In the genomic region with DNA sequence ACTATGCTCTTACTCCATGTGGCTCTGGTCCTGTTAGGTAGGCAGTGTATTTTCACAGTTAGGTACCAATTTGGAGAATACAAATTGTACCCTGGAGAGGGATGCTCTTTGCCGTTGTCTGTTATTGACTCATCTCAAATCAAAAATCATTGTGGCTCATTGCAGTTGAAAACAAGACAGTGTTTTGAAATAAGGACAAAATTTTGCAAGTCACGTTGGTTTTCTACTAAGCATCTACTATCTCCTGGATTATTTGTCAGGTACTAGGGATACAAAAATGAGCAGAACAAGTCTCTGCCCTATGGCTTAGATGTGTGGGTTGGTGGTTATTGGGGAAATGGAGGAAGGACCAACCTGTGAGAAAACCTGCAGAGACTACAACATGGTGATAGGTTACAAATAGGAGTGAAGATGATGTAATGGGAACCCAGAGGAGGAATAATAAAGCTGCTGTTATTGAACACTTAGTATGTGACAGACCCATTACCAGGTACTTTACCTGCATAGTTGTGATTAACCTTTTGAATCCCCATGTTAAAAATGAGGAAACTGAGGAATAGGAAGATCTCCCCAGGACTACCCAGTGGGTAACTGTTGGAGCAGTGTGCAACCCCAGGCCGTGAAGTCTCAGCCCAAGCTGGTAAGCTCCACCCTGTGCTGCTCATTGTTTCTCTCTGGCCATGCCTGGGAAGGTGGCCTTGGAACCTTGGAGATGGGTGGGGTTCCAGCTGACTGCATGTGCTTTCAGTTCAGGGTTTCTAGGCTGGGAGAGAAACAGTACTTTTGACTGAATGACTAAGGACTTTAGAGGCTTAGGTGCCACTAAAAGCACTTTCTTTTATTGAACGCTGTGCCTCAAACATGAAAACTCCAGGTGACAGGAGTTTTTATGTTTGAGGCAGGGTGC, we compare ENCODE assay signal across 1 cellular context.
TF ChIP-seq lines count a peak whose summit lies in the region.

No MANE protein-coding gene starts in this region.

TF ChIP-seq in HepG2, 621 proteins besides CTCF, POLR2A, EP300 and RAD21 (continued from another document and continues in another):
- no peak for TF ChIP-seq ZNF570 (CRISPR knock-in tag; IDR thresholded peaks at IDR 0.05; ENCODE audit: borderline replicate concordance)
- no peak for TF ChIP-seq JARID2 (CRISPR knock-in tag; IDR thresholded peaks at IDR 0.05; ENCODE audit: insufficient replicate concordance)
- TF ChIP-seq, protein P1, sequence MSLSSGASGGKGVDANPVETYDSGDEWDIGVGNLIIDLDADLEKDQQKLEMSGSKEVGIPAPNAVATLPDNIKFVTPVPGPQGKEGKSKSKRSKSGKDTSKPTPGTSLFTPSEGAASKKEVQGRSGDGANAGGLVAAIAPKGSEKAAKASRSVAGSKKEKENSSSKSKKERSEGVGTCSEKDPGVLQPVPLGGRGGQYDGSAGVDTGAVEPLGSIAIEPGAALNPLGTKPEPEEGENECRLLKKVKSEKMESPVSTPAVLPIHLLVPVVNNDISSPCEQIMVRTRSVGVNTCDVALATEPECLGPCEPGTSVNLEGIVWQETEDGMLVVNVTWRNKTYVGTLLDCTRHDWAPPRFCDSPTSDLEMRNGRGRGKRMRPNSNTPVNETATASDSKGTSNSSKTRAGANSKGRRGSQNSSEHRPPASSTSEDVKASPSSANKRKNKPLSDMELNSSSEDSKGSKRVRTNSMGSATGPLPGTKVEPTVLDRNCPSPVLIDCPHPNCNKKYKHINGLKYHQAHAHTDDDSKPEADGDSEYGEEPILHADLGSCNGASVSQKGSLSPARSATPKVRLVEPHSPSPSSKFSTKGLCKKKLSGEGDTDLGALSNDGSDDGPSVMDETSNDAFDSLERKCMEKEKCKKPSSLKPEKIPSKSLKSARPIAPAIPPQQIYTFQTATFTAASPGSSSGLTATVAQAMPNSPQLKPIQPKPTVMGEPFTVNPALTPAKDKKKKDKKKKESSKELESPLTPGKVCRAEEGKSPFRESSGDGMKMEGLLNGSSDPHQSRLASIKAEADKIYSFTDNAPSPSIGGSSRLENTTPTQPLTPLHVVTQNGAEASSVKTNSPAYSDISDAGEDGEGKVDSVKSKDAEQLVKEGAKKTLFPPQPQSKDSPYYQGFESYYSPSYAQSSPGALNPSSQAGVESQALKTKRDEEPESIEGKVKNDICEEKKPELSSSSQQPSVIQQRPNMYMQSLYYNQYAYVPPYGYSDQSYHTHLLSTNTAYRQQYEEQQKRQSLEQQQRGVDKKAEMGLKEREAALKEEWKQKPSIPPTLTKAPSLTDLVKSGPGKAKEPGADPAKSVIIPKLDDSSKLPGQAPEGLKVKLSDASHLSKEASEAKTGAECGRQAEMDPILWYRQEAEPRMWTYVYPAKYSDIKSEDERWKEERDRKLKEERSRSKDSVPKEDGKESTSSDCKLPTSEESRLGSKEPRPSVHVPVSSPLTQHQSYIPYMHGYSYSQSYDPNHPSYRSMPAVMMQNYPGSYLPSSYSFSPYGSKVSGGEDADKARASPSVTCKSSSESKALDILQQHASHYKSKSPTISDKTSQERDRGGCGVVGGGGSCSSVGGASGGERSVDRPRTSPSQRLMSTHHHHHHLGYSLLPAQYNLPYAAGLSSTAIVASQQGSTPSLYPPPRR (CRISPR knock-in tag; IDR thresholded peaks at IDR 0.05; ENCODE audit: borderline replicate concordance): 0 out of 2 replicates have a peak, but pooled peaks have one; percentile 22
- no peak for TF ChIP-seq ZNF10 (CRISPR knock-in tag; IDR thresholded peaks at IDR 0.05; ENCODE audit: borderline replicate concordance, low read depth)
- TF ChIP-seq ATF7 (IDR thresholded peaks at IDR 0.05): peak; percentile 36; the same call in 1 of the 2 replicates
- no peak for TF ChIP-seq ATF7 (CRISPR knock-in tag; IDR thresholded peaks at IDR 0.05)
- TF ChIP-seq MED1 (CRISPR knock-in tag; IDR thresholded peaks at IDR 0.05): peak; percentile 60; the same call in 1 of the 2 replicates
- TF ChIP-seq, protein P2, sequence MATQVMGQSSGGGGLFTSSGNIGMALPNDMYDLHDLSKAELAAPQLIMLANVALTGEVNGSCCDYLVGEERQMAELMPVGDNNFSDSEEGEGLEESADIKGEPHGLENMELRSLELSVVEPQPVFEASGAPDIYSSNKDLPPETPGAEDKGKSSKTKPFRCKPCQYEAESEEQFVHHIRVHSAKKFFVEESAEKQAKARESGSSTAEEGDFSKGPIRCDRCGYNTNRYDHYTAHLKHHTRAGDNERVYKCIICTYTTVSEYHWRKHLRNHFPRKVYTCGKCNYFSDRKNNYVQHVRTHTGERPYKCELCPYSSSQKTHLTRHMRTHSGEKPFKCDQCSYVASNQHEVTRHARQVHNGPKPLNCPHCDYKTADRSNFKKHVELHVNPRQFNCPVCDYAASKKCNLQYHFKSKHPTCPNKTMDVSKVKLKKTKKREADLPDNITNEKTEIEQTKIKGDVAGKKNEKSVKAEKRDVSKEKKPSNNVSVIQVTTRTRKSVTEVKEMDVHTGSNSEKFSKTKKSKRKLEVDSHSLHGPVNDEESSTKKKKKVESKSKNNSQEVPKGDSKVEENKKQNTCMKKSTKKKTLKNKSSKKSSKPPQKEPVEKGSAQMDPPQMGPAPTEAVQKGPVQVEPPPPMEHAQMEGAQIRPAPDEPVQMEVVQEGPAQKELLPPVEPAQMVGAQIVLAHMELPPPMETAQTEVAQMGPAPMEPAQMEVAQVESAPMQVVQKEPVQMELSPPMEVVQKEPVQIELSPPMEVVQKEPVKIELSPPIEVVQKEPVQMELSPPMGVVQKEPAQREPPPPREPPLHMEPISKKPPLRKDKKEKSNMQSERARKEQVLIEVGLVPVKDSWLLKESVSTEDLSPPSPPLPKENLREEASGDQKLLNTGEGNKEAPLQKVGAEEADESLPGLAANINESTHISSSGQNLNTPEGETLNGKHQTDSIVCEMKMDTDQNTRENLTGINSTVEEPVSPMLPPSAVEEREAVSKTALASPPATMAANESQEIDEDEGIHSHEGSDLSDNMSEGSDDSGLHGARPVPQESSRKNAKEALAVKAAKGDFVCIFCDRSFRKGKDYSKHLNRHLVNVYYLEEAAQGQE (IDR thresholded peaks at IDR 0.05; ENCODE audit: borderline replicate concordance in 1 of 2, low read depth in 1 of 2, low read length in 2 of 2): peak in 1 of 2 experiments; percentile 17; a peak in 1 of 4 replicates
- no peak; the same call in 1 of the 2 replicates for TF ChIP-seq DPF2 (CRISPR knock-in tag; IDR thresholded peaks at IDR 0.05; ENCODE audit: borderline replicate concordance, low read depth)
- no peak for TF ChIP-seq ZBTB38 (CRISPR knock-in tag; IDR thresholded peaks at IDR 0.05)
- TF ChIP-seq FOXK1 (CRISPR knock-in tag; IDR thresholded peaks at IDR 0.05; ENCODE audit: borderline replicate concordance, low read depth): no peak
- TF ChIP-seq, protein P3, sequence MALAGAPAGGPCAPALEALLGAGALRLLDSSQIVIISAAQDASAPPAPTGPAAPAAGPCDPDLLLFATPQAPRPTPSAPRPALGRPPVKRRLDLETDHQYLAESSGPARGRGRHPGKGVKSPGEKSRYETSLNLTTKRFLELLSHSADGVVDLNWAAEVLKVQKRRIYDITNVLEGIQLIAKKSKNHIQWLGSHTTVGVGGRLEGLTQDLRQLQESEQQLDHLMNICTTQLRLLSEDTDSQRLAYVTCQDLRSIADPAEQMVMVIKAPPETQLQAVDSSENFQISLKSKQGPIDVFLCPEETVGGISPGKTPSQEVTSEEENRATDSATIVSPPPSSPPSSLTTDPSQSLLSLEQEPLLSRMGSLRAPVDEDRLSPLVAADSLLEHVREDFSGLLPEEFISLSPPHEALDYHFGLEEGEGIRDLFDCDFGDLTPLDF (CRISPR knock-in tag; IDR thresholded peaks at IDR 0.05): no peak
- no peak for TF ChIP-seq ADNP (CRISPR knock-in tag; IDR thresholded peaks at IDR 0.05)
- TF ChIP-seq ZNF678 (CRISPR knock-in tag; IDR thresholded peaks at IDR 0.05): no peak
- TF ChIP-seq ATAD3A (CRISPR knock-in tag; IDR thresholded peaks at IDR 0.05): no peak
- TF ChIP-seq HIVEP1 (CRISPR knock-in tag; IDR thresholded peaks at IDR 0.05): no peak
- no peak for TF ChIP-seq SAFB2 (CRISPR knock-in tag; IDR thresholded peaks at IDR 0.05; ENCODE audit: borderline replicate concordance, low read depth)
- TF ChIP-seq, protein P4, sequence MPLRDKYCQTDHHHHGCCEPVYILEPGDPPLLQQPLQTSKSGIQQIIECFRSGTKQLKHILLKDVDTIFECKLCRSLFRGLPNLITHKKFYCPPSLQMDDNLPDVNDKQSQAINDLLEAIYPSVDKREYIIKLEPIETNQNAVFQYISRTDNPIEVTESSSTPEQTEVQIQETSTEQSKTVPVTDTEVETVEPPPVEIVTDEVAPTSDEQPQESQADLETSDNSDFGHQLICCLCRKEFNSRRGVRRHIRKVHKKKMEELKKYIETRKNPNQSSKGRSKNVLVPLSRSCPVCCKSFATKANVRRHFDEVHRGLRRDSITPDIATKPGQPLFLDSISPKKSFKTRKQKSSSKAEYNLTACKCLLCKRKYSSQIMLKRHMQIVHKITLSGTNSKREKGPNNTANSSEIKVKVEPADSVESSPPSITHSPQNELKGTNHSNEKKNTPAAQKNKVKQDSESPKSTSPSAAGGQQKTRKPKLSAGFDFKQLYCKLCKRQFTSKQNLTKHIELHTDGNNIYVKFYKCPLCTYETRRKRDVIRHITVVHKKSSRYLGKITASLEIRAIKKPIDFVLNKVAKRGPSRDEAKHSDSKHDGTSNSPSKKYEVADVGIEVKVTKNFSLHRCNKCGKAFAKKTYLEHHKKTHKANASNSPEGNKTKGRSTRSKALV (CRISPR knock-in tag; IDR thresholded peaks at IDR 0.05): no peak
- TF ChIP-seq, protein P5, sequence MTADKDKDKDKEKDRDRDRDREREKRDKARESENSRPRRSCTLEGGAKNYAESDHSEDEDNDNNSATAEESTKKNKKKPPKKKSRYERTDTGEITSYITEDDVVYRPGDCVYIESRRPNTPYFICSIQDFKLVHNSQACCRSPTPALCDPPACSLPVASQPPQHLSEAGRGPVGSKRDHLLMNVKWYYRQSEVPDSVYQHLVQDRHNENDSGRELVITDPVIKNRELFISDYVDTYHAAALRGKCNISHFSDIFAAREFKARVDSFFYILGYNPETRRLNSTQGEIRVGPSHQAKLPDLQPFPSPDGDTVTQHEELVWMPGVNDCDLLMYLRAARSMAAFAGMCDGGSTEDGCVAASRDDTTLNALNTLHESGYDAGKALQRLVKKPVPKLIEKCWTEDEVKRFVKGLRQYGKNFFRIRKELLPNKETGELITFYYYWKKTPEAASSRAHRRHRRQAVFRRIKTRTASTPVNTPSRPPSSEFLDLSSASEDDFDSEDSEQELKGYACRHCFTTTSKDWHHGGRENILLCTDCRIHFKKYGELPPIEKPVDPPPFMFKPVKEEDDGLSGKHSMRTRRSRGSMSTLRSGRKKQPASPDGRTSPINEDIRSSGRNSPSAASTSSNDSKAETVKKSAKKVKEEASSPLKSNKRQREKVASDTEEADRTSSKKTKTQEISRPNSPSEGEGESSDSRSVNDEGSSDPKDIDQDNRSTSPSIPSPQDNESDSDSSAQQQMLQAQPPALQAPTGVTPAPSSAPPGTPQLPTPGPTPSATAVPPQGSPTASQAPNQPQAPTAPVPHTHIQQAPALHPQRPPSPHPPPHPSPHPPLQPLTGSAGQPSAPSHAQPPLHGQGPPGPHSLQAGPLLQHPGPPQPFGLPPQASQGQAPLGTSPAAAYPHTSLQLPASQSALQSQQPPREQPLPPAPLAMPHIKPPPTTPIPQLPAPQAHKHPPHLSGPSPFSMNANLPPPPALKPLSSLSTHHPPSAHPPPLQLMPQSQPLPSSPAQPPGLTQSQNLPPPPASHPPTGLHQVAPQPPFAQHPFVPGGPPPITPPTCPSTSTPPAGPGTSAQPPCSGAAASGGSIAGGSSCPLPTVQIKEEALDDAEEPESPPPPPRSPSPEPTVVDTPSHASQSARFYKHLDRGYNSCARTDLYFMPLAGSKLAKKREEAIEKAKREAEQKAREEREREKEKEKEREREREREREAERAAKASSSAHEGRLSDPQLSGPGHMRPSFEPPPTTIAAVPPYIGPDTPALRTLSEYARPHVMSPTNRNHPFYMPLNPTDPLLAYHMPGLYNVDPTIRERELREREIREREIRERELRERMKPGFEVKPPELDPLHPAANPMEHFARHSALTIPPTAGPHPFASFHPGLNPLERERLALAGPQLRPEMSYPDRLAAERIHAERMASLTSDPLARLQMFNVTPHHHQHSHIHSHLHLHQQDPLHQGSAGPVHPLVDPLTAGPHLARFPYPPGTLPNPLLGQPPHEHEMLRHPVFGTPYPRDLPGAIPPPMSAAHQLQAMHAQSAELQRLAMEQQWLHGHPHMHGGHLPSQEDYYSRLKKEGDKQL (CRISPR knock-in tag; IDR thresholded peaks at IDR 0.05; ENCODE audit: low read depth): no peak
- TF ChIP-seq YY1 (IDR thresholded peaks at IDR 0.05; ENCODE audit: insufficient read depth, insufficient replicate concordance, low read depth, low read length): no peak
- TF ChIP-seq AKAP8 (CRISPR knock-in tag; IDR thresholded peaks at IDR 0.05): no peak
- TF ChIP-seq ZNF713 (CRISPR knock-in tag; IDR thresholded peaks at IDR 0.05): no peak
- TF ChIP-seq TAF1 (CRISPR knock-in tag; IDR thresholded peaks at IDR 0.05): no peak
- no peak for TF ChIP-seq FOXC1 (CRISPR knock-in tag; IDR thresholded peaks at IDR 0.05; ENCODE audit: borderline replicate concordance)
- no peak for TF ChIP-seq ARNT (IDR thresholded peaks at IDR 0.05)
- no peak for TF ChIP-seq MAZ (IDR thresholded peaks at IDR 0.05; ENCODE audit: borderline replicate concordance, low read depth, low read length)
- no peak for TF ChIP-seq MAZ (CRISPR knock-in tag; IDR thresholded peaks at IDR 0.05; ENCODE audit: low read depth)
- TF ChIP-seq HNRNPLL (IDR thresholded peaks at IDR 0.05; ENCODE audit: low read depth, low read length, poor library complexity, severe bottlenecking): no peak
- 0 out of 2 replicates have a peak, but pooled peaks have one; percentile 56 for TF ChIP-seq KDM3A (CRISPR knock-in tag; IDR thresholded peaks at IDR 0.05; ENCODE audit: low read depth)
- TF ChIP-seq SIN3A (IDR thresholded peaks at IDR 0.05; ENCODE audit: borderline replicate concordance, low read depth, low read length): no peak
- no peak for TF ChIP-seq ASH2L (IDR thresholded peaks at IDR 0.05; ENCODE audit: insufficient read length, low read depth, low read length)
- TF ChIP-seq, protein P6, sequence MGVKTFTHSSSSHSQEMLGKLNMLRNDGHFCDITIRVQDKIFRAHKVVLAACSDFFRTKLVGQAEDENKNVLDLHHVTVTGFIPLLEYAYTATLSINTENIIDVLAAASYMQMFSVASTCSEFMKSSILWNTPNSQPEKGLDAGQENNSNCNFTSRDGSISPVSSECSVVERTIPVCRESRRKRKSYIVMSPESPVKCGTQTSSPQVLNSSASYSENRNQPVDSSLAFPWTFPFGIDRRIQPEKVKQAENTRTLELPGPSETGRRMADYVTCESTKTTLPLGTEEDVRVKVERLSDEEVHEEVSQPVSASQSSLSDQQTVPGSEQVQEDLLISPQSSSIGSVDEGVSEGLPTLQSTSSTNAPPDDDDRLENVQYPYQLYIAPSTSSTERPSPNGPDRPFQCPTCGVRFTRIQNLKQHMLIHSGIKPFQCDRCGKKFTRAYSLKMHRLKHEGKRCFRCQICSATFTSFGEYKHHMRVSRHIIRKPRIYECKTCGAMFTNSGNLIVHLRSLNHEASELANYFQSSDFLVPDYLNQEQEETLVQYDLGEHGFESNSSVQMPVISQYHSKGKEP (CRISPR knock-in tag; IDR thresholded peaks at IDR 0.05): no peak
- TF ChIP-seq TSC22D2 (CRISPR knock-in tag; IDR thresholded peaks at IDR 0.05; ENCODE audit: borderline replicate concordance): no peak
- TF ChIP-seq ETV5 (CRISPR knock-in tag; IDR thresholded peaks at IDR 0.05; ENCODE audit: borderline replicate concordance): peak; percentile 40; the same call in 1 of the 2 replicates
